In genomic region chr5:179188636-179189035, GRCh38 we compare ENCODE assay signal across 18 cellular contexts.
"Had no signal": no experiment of that assay in that cellular context is flagged by ENCODE, and none has a peak within 500 bp of the region (broad histone marks: within the 10 kb centered on the region; RNA-seq: fewer than 3 reads in every experiment).

No MANE protein-coding gene starts in this region.

- H3K36me3 ChIP-seq: esophagus muscularis mucosa, gastrocnemius medialis, heart right ventricle, stomach, thoracic aorta had no signal

- H3K27me3 ChIP-seq: esophagus muscularis mucosa, gastrocnemius medialis had no signal

- H3K9me3 ChIP-seq: esophagus muscularis mucosa, gastrocnemius medialis, heart right ventricle, psoas muscle, stomach, thoracic aorta had no signal

- ATAC-seq: effector memory CD8-positive, alpha-beta T cell; gastrocnemius medialis; heart right ventricle; left ventricle myocardium superior; psoas muscle; sciatic nerve; stimulated activated naive B cell treated with anti-CD40 and anti-IgM and Interleukin-4, amounts not matched to agents 10 μg/mL and 1 μg/mL and 100 μg/mL, for 72 hours had no signal

- DNase-seq: effector memory CD8-positive, alpha-beta T cell; gastrocnemius medialis; heart right ventricle; islet precursor cell; left ventricle myocardium superior; mesendoderm; naive B cell; retina; stimulated activated CD4-positive, alpha-beta T cell treated with anti-CD3 and anti-CD28 coated beads, Interleukin-2, amount 100 ng/mL, for 24 hours; stimulated activated CD4-positive, alpha-beta T cell treated with anti-CD3 and anti-CD28 coated beads, Interleukin-4, amount 100 ng/mL, for 4 hours; stimulated activated naive B cell treated with anti-CD40 and anti-IgM and Interleukin-4, amounts not matched to agents 10 μg/mL and 1 μg/mL and 100 μg/mL, for 72 hours; stomach; trophoblast cell had no signal

- H3K27ac ChIP-seq: epithelial cell of prostate, esophagus muscularis mucosa, gastrocnemius medialis, heart right ventricle, psoas muscle, stomach, thoracic aorta had no signal

- H3K4me1 ChIP-seq: esophagus muscularis mucosa, gastrocnemius medialis, psoas muscle, stomach had no signal

- H3K4me3 ChIP-seq: esophagus muscularis mucosa, gastrocnemius medialis, heart right ventricle, psoas muscle, stomach, thoracic aorta had no signal
